ENCODE assay signal across 29 cellular contexts in the genomic region with DNA sequence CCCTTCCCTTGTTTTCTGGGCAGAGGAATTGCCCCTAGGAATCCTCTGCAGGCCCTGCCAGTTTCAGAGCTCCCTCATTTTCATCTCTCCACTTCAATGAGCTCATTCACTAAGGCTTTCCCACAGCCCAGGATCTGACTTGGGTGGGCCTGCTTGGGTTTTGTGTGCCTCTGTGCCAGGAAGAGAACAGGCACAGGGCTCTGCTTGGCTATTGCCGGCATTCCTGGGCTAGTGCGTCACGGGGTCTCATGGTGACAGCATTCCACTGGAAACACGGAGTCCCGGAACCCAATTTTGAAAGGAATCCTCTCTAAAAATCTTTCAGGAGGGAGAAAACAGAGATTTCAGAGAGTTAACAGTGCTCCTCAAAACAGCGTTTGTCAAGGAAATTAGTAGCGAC.
DNase-seq lines count a peak whose midpoint lies in the region; ATAC-seq and TF ChIP-seq lines count a peak whose summit lies in the region.
"Had no signal": no experiment of that assay in that cellular context is flagged by ENCODE, and none has a peak within 500 bp of the region (broad histone marks: within the 10 kb centered on the region; RNA-seq: fewer than 3 reads in every experiment).

No MANE protein-coding gene starts in this region.

- ATAC-seq in GM19023 (IDR thresholded peaks at IDR 0.05; ENCODE audit: unreplicated experiment), result no peak
- ATAC-seq: effector memory CD8-positive, alpha-beta T cell; HCT116; HepG2; mucosa of descending colon; natural killer cell; pancreas; Right ventricle myocardium inferior; stimulated activated naive CD8-positive, alpha-beta T cell treated with anti-CD3 and anti-CD28 coated beads, Interleukin-15, amount 100 ng/mL, for 72 hours had no signal

- 56% methylated on average over 7 of the region's 7 CpGs for WGBS in HUES64
- no CpG with 5 or more reads among the region's 7 CpGs for WGBS in mesendoderm (ENCODE audit: extremely low coverage, insufficient coverage, low lambda C conversion rate)
- WGBS in sigmoid colon, 2 donors, result 68 to 86% methylated on average over 7 of the region's 7 CpGs

- H3K4me3 ChIP-seq in HUES64 (ENCODE audit: low read length) (no peak overlapping the region), mesendoderm (ENCODE audit: low read length) (no peak overlapping the region), sigmoid colon (no peak overlapping the region)
- H3K4me3 ChIP-seq: mucosa of descending colon, pancreas, right atrium auricular region, thyroid gland, vagina had no signal

- no peak overlapping the region for H4K8ac ChIP-seq in mesendoderm (ENCODE audit: low read depth, low read length)

- no peaks in the 10 kb centered on the region for H3K79me1 ChIP-seq in mesendoderm (ENCODE audit: low read length)

- no peak overlapping the region for H4K5ac ChIP-seq in mesendoderm (ENCODE audit: low read length)

- no peak for TF ChIP-seq CTCF in sigmoid colon (IDR thresholded peaks at IDR 0.05)

- H3K18ac ChIP-seq in mesendoderm (ENCODE audit: low read length), result peak overlapping the region; percentile 87

- intact Hi-C loops in sigmoid colon (cut with DNase I), result no loop called here

- no peak for TF ChIP-seq EP300 in sigmoid colon (IDR thresholded peaks at IDR 0.05)

- H3K36me3 ChIP-seq in HUES64 (ENCODE audit: insufficient read depth, low read length) (no peaks in the 10 kb centered on the region), mesendoderm (ENCODE audit: control insufficient read depth, insufficient read depth, low read length) (no peaks in the 10 kb centered on the region), sigmoid colon (no peaks in the 10 kb centered on the region)
- H3K36me3 ChIP-seq: pancreas, right atrium auricular region, thyroid gland, vagina had no signal

- H3K23ac ChIP-seq in mesendoderm (ENCODE audit: low read length), result no peak overlapping the region

- H3K27me3 ChIP-seq in HUES64 (ENCODE audit: insufficient read depth, low read length) (no peaks in the 10 kb centered on the region), mesendoderm (ENCODE audit: insufficient read depth, low read length, poor library complexity) (no peaks in the 10 kb centered on the region), sigmoid colon (no peaks in the 10 kb centered on the region)
- H3K27me3 ChIP-seq: pancreas, right atrium auricular region, thyroid gland, vagina had no signal

- TF ChIP-seq POLR2A in sigmoid colon (IDR thresholded peaks at IDR 0.05), result no peak

- no peaks in the 10 kb centered on the region for H3K79me2 ChIP-seq in mesendoderm (ENCODE audit: control insufficient read depth, insufficient read depth, low read length)

- H3K4ac ChIP-seq in mesendoderm (ENCODE audit: low read depth, low read length), result peak overlapping the region; percentile 81

- H2BK15ac ChIP-seq in mesendoderm (replicated peaks; ENCODE audit: low read depth), result no peak overlapping the region

- H2BK5ac ChIP-seq in mesendoderm (ENCODE audit: low read length), result peak overlapping the region; percentile 33

- H2AK5ac ChIP-seq in mesendoderm (ENCODE audit: low read length), result no peak overlapping the region

- no peak overlapping the region for H3K4me2 ChIP-seq in mesendoderm (ENCODE audit: low read length)
- H3K4me2 ChIP-seq: SK-N-SH had no signal

- H3K27ac ChIP-seq in HUES64 (ENCODE audit: low read depth, low read length) (peak overlapping the region; percentile 30; the same call in 1 of the 2 replicates), mesendoderm (ENCODE audit: low read depth, low read length) (peak overlapping the region; percentile 60), sigmoid colon (no peak overlapping the region)
- H3K27ac ChIP-seq: pancreas, right atrium auricular region, thyroid gland, vagina had no signal

- H3K9ac ChIP-seq in HUES64 (ENCODE audit: low read depth, low read length) (no peak overlapping the region), mesendoderm (ENCODE audit: low read length) (no peak overlapping the region)
- H3K9ac ChIP-seq: SK-N-SH had no signal

- H2BK120ac ChIP-seq in mesendoderm (ENCODE audit: low read depth, low read length), result peak overlapping the region; percentile 97

- DNase-seq in cerebellar cortex (ENCODE audit: low spot score), result peak; percentile 0
- peak; percentile 69 for DNase-seq in mesendoderm
- peak; percentile 65 for DNase-seq in sigmoid colon
- DNase-seq in NCI-H2029 (lab: John Stamatoyannopoulos, UW), result no peak
- no peak for DNase-seq in occipital lobe (lab: John Stamatoyannopoulos, UW)
- DNase-seq: activated CD4-positive, CD25-positive, alpha-beta regulatory T cell; activated gamma-delta T cell treated with Interleukin-2 at 50 U/mL for 16 hours; activated naive CD8-positive, alpha-beta T cell treated with anti-CD3 and anti-CD28 coated beads, Interleukin-2, amount 10 ng/mL, durations not matched to agents 7 days and 5 days; activated T-cell treated with anti-CD3 and anti-CD28 coated beads, Interleukin-2, amount 50 U/mL, for 24 hours; cortex of kidney; effector memory CD8-positive, alpha-beta T cell; erythroblast; mucosa of descending colon; natural killer cell; NCI-H1694; NCI-H524 treated with DMSO at 0.1 percent for 48 hours; pancreas; SK-N-SH; stimulated activated CD4-positive, alpha-beta T cell treated with anti-CD3 and anti-CD28 coated beads, Interleukin-1b, Interleukin-23, amount 100 ng/mL, for 48 hours; stimulated activated CD8-positive, alpha-beta memory T cell treated with anti-CD3 and anti-CD28 coated beads, Interleukin-4, amount 100 ng/mL, for 48 hours; stimulated activated naive CD8-positive, alpha-beta T cell treated with anti-CD3 and anti-CD28 coated beads, Interleukin-15, amount 100 ng/mL, for 72 hours; thyroid gland had no signal

- H3K9me3 ChIP-seq in HUES64 (ENCODE audit: insufficient read depth, low read depth, low read length) (no peaks in the 10 kb centered on the region), sigmoid colon (no peaks in the 10 kb centered on the region)
- H3K9me3 ChIP-seq: mucosa of descending colon, pancreas, right atrium auricular region, SK-N-SH, thyroid gland, vagina had no signal

- H3K56ac ChIP-seq in mesendoderm (ENCODE audit: low read length), result peak overlapping the region; percentile 58

- H3K4me1 ChIP-seq in HUES64 (ENCODE audit: insufficient read depth, low read length), result peaks cover 20% of the 10 kb centered on the region; the same call in 1 of the 2 replicates
- peaks cover 6% of the 10 kb centered on the region for H3K4me1 ChIP-seq in mesendoderm (ENCODE audit: control insufficient read depth, low read depth, low read length)
- no peaks in the 10 kb centered on the region for H3K4me1 ChIP-seq in sigmoid colon
- H3K4me1 ChIP-seq: right atrium auricular region, thyroid gland, vagina had no signal

Comparison
In these comparisons a context has a peak if more than half of its experiments do, and no peak if none do; other contexts are left out.
1. H3K27ac ChIP-seq: peak in HUES64 (single experiment) and mesendoderm (single experiment); none in sigmoid colon (0 of 4).
2. DNase-seq: peak in cerebellar cortex (single experiment), mesendoderm (single experiment) and sigmoid colon (single experiment); none in NCI-H2029 (single experiment) and occipital lobe (single experiment).